Comparison of ENCODE assay signal across 8 cellular contexts in genomic region chr11:62610814-62611704, GRCh38. TPM values are rescaled to one million over a fixed set of nuclear protein-coding genes. Genes with fewer than 3 reads are reported as not detected.
A peak's percentile ranks its signal among the peaks of the same experiment; 100 is the strongest.
DNase-seq lines count a peak whose midpoint lies in the region; ATAC-seq and TF ChIP-seq lines count a peak whose summit lies in the region.

No MANE protein-coding gene starts in this region.

- H3K9ac ChIP-seq in fibroblast of lung (ENCODE audit: insufficient read depth, low read length), result peak overlapping the region; percentile 61

- H3K79me2 ChIP-seq in fibroblast of lung (ENCODE audit: control insufficient read depth, insufficient read depth, low read length), result no peaks in the 10 kb centered on the region

- H3K4me1 ChIP-seq in SJSA1 (replicated peaks) (peaks cover 13% of the 10 kb centered on the region), fibroblast of lung (ENCODE audit: control insufficient read depth, extremely low read depth, insufficient read depth, low read length) (peaks cover 12% of the 10 kb centered on the region)

- H3K27ac ChIP-seq in SJSA1, result peak overlapping the region; percentile 59
- peak overlapping the region; percentile 83 for H3K27ac ChIP-seq in fibroblast of lung (ENCODE audit: insufficient read depth, low read length)

- H3K27me3 ChIP-seq in SJSA1 (replicated peaks) (no peaks in the 10 kb centered on the region), fibroblast of lung (ENCODE audit: control insufficient read depth, insufficient read depth, low read length) (no peaks in the 10 kb centered on the region)

- H3K36me3 ChIP-seq in SJSA1, result peaks cover 50% of the 10 kb centered on the region
- peaks cover 4% of the 10 kb centered on the region for H3K36me3 ChIP-seq in fibroblast of lung (ENCODE audit: control insufficient read depth, insufficient read depth, low read length)

- no peak for ATAC-seq in GM21367 (IDR thresholded peaks at IDR 0.05; ENCODE audit: unreplicated experiment)

- TF ChIP-seq CTCF in fibroblast of lung (conservative IDR thresholded peaks at IDR 0.05 in 1 of 2, IDR thresholded peaks at IDR 0.05 in 1 of 2; ENCODE audit: low read depth in 1 of 2, low read length in 2 of 2) (no peak), retinal pigment epithelial cell (conservative IDR thresholded peaks at IDR 0.05; ENCODE audit: low read depth, low read length) (no peak)

- no peaks in the 10 kb centered on the region for H4K20me1 ChIP-seq in fibroblast of lung (ENCODE audit: control insufficient read depth, extremely low read depth, insufficient read depth, low read length)

- peak overlapping the region; percentile 79 for H2AFZ ChIP-seq in fibroblast of lung (ENCODE audit: low read length)

- DNase-seq in SJSA1 (ENCODE audit: low read depth in 1 of 2, low spot score in 2 of 2) (no peak), fibroblast of lung (ENCODE audit: low read depth in 2 of 2) (no peak), retinal pigment epithelial cell (ENCODE audit: low read depth) (no peak), GM19238 (ENCODE audit: insufficient read length, low spot score) (no peak), OCI-M1 (lab: John Stamatoyannopoulos, UW) (no peak)
- no peak for DNase-seq in effector CD8-positive, alpha-beta T cell (lab: John Stamatoyannopoulos, UW)

- H3K9me3 ChIP-seq in SJSA1 (replicated peaks) (no peaks in the 10 kb centered on the region), fibroblast of lung (ENCODE audit: control insufficient read depth, insufficient read depth, low read depth, low read length) (no peaks in the 10 kb centered on the region)

- peak overlapping the region; percentile 93 for H3K4me2 ChIP-seq in fibroblast of lung (ENCODE audit: extremely low read depth, insufficient read depth, low read length)

- H3K4me3 ChIP-seq in GM08714 (ENCODE audit: low read length), result peak overlapping the region; percentile 78; the same call in 1 of the 2 replicates
- H3K4me3 ChIP-seq in SJSA1, result peak overlapping the region; percentile 66
- H3K4me3 ChIP-seq in fibroblast of lung (replicated peaks in 1 of 4; ENCODE audit: control extremely low read depth in 1 of 4, insufficient read depth in 1 of 4, low read depth in 3 of 4, low read length in 4 of 4), result peak overlapping the region; percentile 69 to 87 (median 79)
- peak overlapping the region; percentile 76 for H3K4me3 ChIP-seq in retinal pigment epithelial cell (ENCODE audit: low read length)

RNA-seq across cellular contexts. Expression of gene EML3, which starts 1.5 kb away (rescaled TPM):
- 19.8 and 28.1 TPM in 2 replicates for total RNA-seq in SJSA1 (2014; rRNA removed; shearing (Covaris generic))
- 17.5 and 20.5 TPM in 2 replicates for total RNA-seq in fibroblast of lung
- 17.8 and 22.6 TPM in 2 replicates for polyA plus RNA-seq in fibroblast of lung
- polyA plus RNA-seq in fibroblast of lung (2012), result 27.5 and 34.0 TPM in 2 replicates
- polyA minus RNA-seq in fibroblast of lung (ENCODE audit: low replicate concordance), result 37.1 and 108 TPM in 2 replicates

RNA-seq across cellular contexts. Expression of gene ROM1, which starts 2.0 kb away (rescaled TPM):
- total RNA-seq in SJSA1 (2014; rRNA removed; shearing (Covaris generic)), result 3.1 and 10.4 TPM in 2 replicates
- total RNA-seq in fibroblast of lung, result 8.5 and 9.9 TPM in 2 replicates
- polyA plus RNA-seq in fibroblast of lung, result 1.7 and 3.0 TPM in 2 replicates
- 6.3 and 7.5 TPM in 2 replicates for polyA plus RNA-seq in fibroblast of lung (2012)
- 2.4 and 7.7 TPM in 2 replicates for polyA minus RNA-seq in fibroblast of lung (ENCODE audit: low replicate concordance)

RNA-seq across cellular contexts. Expression of gene MTA2, which starts 9.4 kb away (rescaled TPM):
- 128 and 214 TPM in 2 replicates for total RNA-seq in SJSA1 (2014; rRNA removed; shearing (Covaris generic))
- 117 and 124 TPM in 2 replicates for total RNA-seq in fibroblast of lung
- polyA plus RNA-seq in fibroblast of lung, result 31.4 and 33.6 TPM in 2 replicates
- 65.0 and 77.5 TPM in 2 replicates for polyA plus RNA-seq in fibroblast of lung (2012)
- polyA minus RNA-seq in fibroblast of lung (ENCODE audit: low replicate concordance), result 73.0 and 89.7 TPM in 2 replicates

RNA-seq across cellular contexts. Expression of gene B3GAT3, which starts 10.7 kb away (rescaled TPM):
- total RNA-seq in SJSA1 (2014; rRNA removed; shearing (Covaris generic)), result 82.5 and 145 TPM in 2 replicates
- 29.1 and 30.8 TPM in 2 replicates for total RNA-seq in fibroblast of lung
- polyA plus RNA-seq in fibroblast of lung, result 15.9 and 17.6 TPM in 2 replicates
- polyA plus RNA-seq in fibroblast of lung (2012), result 25.3 and 35.4 TPM in 2 replicates
- polyA minus RNA-seq in fibroblast of lung (ENCODE audit: low replicate concordance), result 15.4 and 17.9 TPM in 2 replicates

RNA-seq across cellular contexts. Expression of gene TUT1, which starts 19.7 kb away (rescaled TPM):
- total RNA-seq in SJSA1 (2014; rRNA removed; shearing (Covaris generic)), result 8.5 and 10.1 TPM in 2 replicates
- total RNA-seq in fibroblast of lung, result 6.9 and 7.8 TPM in 2 replicates
- polyA plus RNA-seq in fibroblast of lung, result 5.5 and 6.8 TPM in 2 replicates
- 7.1 and 9.5 TPM in 2 replicates for polyA plus RNA-seq in fibroblast of lung (2012)
- 5.9 and 7.1 TPM in 2 replicates for polyA minus RNA-seq in fibroblast of lung (ENCODE audit: low replicate concordance)
